2 cellular contexts compared by ENCODE assay signal in genomic region chr14:32134448-32135070, GRCh38.
A peak's percentile ranks its signal among the peaks of the same experiment; 100 is the strongest.
TF ChIP-seq lines count a peak whose summit lies in the region.

No MANE protein-coding gene starts in this region.

TF ChIP-seq in A549, 52 proteins besides CTCF, POLR2A, EP300 and RAD21 (continued from another document):
- TF ChIP-seq, protein P1, sequence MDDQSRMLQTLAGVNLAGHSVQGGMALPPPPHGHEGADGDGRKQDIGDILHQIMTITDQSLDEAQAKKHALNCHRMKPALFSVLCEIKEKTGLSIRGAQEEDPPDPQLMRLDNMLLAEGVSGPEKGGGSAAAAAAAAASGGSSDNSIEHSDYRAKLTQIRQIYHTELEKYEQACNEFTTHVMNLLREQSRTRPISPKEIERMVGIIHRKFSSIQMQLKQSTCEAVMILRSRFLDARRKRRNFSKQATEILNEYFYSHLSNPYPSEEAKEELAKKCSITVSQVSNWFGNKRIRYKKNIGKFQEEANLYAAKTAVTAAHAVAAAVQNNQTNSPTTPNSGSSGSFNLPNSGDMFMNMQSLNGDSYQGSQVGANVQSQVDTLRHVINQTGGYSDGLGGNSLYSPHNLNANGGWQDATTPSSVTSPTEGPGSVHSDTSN (IDR thresholded peaks at IDR 0.05), result no peak
TF ChIP-seq in A549: peak in this region for 8.

TF ChIP-seq in HEK293, 187 proteins besides CTCF, POLR2A, EP300 and RAD21 (continued from another document and continues in another):
- TF ChIP-seq, protein P2, sequence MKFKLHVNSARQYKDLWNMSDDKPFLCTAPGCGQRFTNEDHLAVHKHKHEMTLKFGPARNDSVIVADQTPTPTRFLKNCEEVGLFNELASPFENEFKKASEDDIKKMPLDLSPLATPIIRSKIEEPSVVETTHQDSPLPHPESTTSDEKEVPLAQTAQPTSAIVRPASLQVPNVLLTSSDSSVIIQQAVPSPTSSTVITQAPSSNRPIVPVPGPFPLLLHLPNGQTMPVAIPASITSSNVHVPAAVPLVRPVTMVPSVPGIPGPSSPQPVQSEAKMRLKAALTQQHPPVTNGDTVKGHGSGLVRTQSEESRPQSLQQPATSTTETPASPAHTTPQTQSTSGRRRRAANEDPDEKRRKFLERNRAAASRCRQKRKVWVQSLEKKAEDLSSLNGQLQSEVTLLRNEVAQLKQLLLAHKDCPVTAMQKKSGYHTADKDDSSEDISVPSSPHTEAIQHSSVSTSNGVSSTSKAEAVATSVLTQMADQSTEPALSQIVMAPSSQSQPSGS (tag by site-specific recombination; IDR thresholded peaks at IDR 0.05; ENCODE audit: low read depth), result peak; percentile 93
- no peak for TF ChIP-seq ZBTB10 (tag by site-specific recombination; IDR thresholded peaks at IDR 0.05)
- no peak for TF ChIP-seq ZNF776 (tag by site-specific recombination; IDR thresholded peaks at IDR 0.05; ENCODE audit: borderline replicate concordance)
- TF ChIP-seq KLF10 (tag by site-specific recombination; IDR thresholded peaks at IDR 0.05), result peak; percentile 88
- TF ChIP-seq, protein P3, sequence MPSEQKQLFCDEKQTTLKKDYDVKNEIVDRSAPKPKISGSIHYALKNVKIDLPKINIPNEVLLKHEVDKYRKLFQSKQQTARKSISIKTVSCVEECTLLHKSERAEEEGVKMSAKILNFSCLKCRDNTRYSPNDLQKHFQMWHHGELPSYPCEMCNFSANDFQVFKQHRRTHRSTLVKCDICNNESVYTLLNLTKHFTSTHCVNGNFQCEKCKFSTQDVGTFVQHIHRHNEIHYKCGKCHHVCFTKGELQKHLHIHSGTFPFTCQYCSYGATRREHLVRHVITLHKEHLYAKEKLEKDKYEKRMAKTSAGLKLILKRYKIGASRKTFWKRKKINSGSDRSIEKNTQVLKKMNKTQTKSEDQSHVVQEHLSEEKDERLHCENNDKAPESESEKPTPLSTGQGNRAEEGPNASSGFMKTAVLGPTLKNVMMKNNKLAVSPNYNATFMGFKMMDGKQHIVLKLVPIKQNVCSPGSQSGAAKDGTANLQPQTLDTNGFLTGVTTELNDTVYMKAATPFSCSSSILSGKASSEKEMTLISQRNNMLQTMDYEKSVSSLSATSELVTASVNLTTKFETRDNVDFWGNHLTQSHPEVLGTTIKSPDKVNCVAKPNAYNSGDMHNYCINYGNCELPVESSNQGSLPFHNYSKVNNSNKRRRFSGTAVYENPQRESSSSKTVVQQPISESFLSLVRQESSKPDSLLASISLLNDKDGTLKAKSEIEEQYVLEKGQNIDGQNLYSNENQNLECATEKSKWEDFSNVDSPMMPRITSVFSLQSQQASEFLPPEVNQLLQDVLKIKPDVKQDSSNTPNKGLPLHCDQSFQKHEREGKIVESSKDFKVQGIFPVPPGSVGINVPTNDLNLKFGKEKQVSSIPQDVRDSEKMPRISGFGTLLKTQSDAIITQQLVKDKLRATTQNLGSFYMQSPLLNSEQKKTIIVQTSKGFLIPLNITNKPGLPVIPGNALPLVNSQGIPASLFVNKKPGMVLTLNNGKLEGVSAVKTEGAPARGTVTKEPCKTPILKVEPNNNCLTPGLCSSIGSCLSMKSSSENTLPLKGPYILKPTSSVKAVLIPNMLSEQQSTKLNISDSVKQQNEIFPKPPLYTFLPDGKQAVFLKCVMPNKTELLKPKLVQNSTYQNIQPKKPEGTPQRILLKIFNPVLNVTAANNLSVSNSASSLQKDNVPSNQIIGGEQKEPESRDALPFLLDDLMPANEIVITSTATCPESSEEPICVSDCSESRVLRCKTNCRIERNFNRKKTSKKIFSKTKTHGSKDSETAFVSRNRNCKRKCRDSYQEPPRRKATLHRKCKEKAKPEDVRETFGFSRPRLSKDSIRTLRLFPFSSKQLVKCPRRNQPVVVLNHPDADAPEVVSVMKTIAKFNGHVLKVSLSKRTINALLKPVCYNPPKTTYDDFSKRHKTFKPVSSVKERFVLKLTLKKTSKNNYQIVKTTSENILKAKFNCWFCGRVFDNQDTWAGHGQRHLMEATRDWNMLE (tag by site-specific recombination; conservative IDR thresholded peaks at IDR 0.05; ENCODE audit: low read depth), result peak; percentile 42
- 0 out of 2 replicates have a peak, but pooled peaks have one; percentile 22 for TF ChIP-seq ZNF37A (tag by site-specific recombination; IDR thresholded peaks at IDR 0.05)
- TF ChIP-seq ZNF174 (tag by site-specific recombination; IDR thresholded peaks at IDR 0.05), result peak; percentile 87; the same call in 1 of the 2 replicates
- no peak for TF ChIP-seq ZNF184 (tag by site-specific recombination; IDR thresholded peaks at IDR 0.05)
- TF ChIP-seq ZNF10 (tag by site-specific recombination; IDR thresholded peaks at IDR 0.05), result peak; percentile 83; the same call in 1 of the 2 replicates
- peak; percentile 70; the same call in 1 of the 2 replicates for TF ChIP-seq ZFP69B (tag by site-specific recombination; IDR thresholded peaks at IDR 0.05)
- peak; percentile 24 for TF ChIP-seq SETDB1 (IDR thresholded peaks at IDR 0.05; ENCODE audit: insufficient read length, low read length)
- TF ChIP-seq BCL11B (tag by site-specific recombination; IDR thresholded peaks at IDR 0.05; ENCODE audit: low read depth), result peak; percentile 97
- TF ChIP-seq MYNN (tag by site-specific recombination; IDR thresholded peaks at IDR 0.05; ENCODE audit: borderline replicate concordance), result no peak
- TF ChIP-seq ZNF558 (tag by site-specific recombination; IDR thresholded peaks at IDR 0.05), result peak; percentile 94
- no peak for TF ChIP-seq ZNF311 (tag by site-specific recombination; IDR thresholded peaks at IDR 0.05; ENCODE audit: borderline replicate concordance)
- no peak for TF ChIP-seq ZNF223 (tag by site-specific recombination; IDR thresholded peaks at IDR 0.05)
- TF ChIP-seq, protein P4, sequence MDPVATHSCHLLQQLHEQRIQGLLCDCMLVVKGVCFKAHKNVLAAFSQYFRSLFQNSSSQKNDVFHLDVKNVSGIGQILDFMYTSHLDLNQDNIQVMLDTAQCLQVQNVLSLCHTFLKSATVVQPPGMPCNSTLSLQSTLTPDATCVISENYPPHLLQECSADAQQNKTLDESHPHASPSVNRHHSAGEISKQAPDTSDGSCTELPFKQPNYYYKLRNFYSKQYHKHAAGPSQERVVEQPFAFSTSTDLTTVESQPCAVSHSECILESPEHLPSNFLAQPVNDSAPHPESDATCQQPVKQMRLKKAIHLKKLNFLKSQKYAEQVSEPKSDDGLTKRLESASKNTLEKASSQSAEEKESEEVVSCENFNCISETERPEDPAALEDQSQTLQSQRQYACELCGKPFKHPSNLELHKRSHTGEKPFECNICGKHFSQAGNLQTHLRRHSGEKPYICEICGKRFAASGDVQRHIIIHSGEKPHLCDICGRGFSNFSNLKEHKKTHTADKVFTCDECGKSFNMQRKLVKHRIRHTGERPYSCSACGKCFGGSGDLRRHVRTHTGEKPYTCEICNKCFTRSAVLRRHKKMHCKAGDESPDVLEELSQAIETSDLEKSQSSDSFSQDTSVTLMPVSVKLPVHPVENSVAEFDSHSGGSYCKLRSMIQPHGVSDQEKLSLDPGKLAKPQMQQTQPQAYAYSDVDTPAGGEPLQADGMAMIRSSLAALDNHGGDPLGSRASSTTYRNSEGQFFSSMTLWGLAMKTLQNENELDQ (tag by site-specific recombination; IDR thresholded peaks at IDR 0.05; ENCODE audit: low read depth), result peak; percentile 66; the same call in 1 of the 2 replicates
- no peak for TF ChIP-seq ZNF571 (tag by site-specific recombination; IDR thresholded peaks at IDR 0.05)
- peak; percentile 73; the same call in 1 of the 2 replicates for TF ChIP-seq AEBP2 (tag by site-specific recombination; IDR thresholded peaks at IDR 0.05; ENCODE audit: borderline replicate concordance)
- TF ChIP-seq GLI2 (tag by site-specific recombination; IDR thresholded peaks at IDR 0.05; ENCODE audit: borderline replicate concordance, low read depth), result peak; percentile 100
- TF ChIP-seq, protein P5, sequence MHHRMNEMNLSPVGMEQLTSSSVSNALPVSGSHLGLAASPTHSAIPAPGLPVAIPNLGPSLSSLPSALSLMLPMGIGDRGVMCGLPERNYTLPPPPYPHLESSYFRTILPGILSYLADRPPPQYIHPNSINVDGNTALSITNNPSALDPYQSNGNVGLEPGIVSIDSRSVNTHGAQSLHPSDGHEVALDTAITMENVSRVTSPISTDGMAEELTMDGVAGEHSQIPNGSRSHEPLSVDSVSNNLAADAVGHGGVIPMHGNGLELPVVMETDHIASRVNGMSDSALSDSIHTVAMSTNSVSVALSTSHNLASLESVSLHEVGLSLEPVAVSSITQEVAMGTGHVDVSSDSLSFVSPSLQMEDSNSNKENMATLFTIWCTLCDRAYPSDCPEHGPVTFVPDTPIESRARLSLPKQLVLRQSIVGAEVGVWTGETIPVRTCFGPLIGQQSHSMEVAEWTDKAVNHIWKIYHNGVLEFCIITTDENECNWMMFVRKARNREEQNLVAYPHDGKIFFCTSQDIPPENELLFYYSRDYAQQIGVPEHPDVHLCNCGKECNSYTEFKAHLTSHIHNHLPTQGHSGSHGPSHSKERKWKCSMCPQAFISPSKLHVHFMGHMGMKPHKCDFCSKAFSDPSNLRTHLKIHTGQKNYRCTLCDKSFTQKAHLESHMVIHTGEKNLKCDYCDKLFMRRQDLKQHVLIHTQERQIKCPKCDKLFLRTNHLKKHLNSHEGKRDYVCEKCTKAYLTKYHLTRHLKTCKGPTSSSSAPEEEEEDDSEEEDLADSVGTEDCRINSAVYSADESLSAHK (tag by site-specific recombination; IDR thresholded peaks at IDR 0.05), result peak; percentile 86
- TF ChIP-seq ZSCAN23 (tag by site-specific recombination; IDR thresholded peaks at IDR 0.05), result peak; percentile 95
- no peak for TF ChIP-seq ZNF560 (tag by site-specific recombination; IDR thresholded peaks at IDR 0.05; ENCODE audit: borderline replicate concordance)
- TF ChIP-seq ZNF843 (tag by site-specific recombination; IDR thresholded peaks at IDR 0.05), result peak; percentile 100
- no peak for TF ChIP-seq ZFP41 (tag by site-specific recombination; IDR thresholded peaks at IDR 0.05; ENCODE audit: borderline replicate concordance)
- peak; percentile 63 for TF ChIP-seq SP3 (tag by site-specific recombination; IDR thresholded peaks at IDR 0.05)
- peak; percentile 40 for TF ChIP-seq ZNF423 (tag by site-specific recombination; IDR thresholded peaks at IDR 0.05)
- TF ChIP-seq ZNF768 (tag by site-specific recombination; IDR thresholded peaks at IDR 0.05), result no peak
- no peak for TF ChIP-seq ZNF544 (tag by site-specific recombination; IDR thresholded peaks at IDR 0.05)
- TF ChIP-seq ZNF132 (tag by site-specific recombination; IDR thresholded peaks at IDR 0.05; ENCODE audit: borderline replicate concordance), result no peak
- peak; percentile 94 for TF ChIP-seq ZNF324 (tag by site-specific recombination; IDR thresholded peaks at IDR 0.05)
- peak; percentile 92 for TF ChIP-seq HOXD13 (CRISPR knock-in tag; IDR thresholded peaks at IDR 0.05; ENCODE audit: borderline replicate concordance)
- peak; percentile 99 for TF ChIP-seq HIC1 (tag by site-specific recombination; IDR thresholded peaks at IDR 0.05)
- TF ChIP-seq, protein P6, sequence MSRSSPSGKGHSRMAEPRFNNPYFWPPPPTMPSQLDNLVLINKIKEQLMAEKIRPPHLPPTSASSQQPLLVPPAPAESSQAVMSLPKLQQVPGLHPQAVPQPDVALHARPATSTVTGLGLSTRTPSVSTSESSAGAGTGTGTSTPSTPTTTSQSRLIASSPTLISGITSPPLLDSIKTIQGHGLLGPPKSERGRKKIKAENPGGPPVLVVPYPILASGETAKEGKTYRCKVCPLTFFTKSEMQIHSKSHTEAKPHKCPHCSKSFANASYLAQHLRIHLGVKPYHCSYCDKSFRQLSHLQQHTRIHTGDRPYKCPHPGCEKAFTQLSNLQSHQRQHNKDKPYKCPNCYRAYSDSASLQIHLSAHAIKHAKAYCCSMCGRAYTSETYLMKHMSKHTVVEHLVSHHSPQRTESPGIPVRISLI (tag by site-specific recombination; IDR thresholded peaks at IDR 0.05), result peak; percentile 87; the same call in 1 of the 2 replicates
- TF ChIP-seq ZNF350 (tag by site-specific recombination; IDR thresholded peaks at IDR 0.05), result peak; percentile 86
- TF ChIP-seq ZNF114 (tag by site-specific recombination; IDR thresholded peaks at IDR 0.05), result no peak
- TF ChIP-seq ZNF501 (tag by site-specific recombination; IDR thresholded peaks at IDR 0.05), result peak; percentile 92
- TF ChIP-seq ZSCAN30 (tag by site-specific recombination; IDR thresholded peaks at IDR 0.05), result peak; percentile 66; the same call in 1 of the 2 replicates
- peak; percentile 47; the same call in 1 of the 2 replicates for TF ChIP-seq ZNF248 (tag by site-specific recombination; IDR thresholded peaks at IDR 0.05)
